8 cellular contexts compared by ENCODE assay signal in genomic region chr2:197804758-197805597, GRCh38. TPM values are rescaled to one million over a fixed set of nuclear protein-coding genes. Genes with fewer than 3 reads are reported as not detected.
A peak's percentile ranks its signal among the peaks of the same experiment; 100 is the strongest.
DNase-seq lines count a peak whose midpoint lies in the region; ATAC-seq and TF ChIP-seq lines count a peak whose summit lies in the region.

No MANE protein-coding gene starts in this region.

- BruUV-seq in Caco-2 (replicated peaks; lab: Mats Ljungman, UMichigan) = no TSS peak

- H3K27me3 ChIP-seq in Caco-2 (replicated peaks; ENCODE audit: control insufficient read depth, insufficient read depth, low read length) (peaks cover 4% of the 10 kb centered on the region), foreskin keratinocyte (peaks cover 72% of the 10 kb centered on the region)

- H3K9me3 Mint-ChIP-seq in Caco-2 (ENCODE audit: unreplicated experiment) = no peaks in the 10 kb centered on the region

- intact Hi-C loops in Caco-2 (cut with micrococcal nuclease; ENCODE audit: unreplicated experiment) = loop anchor here (5.0 kb wide), 1 partner anchor 182 kb away; no protein-coding TSS in a partner anchor

- peak; percentile 36 for ATAC-seq in GM21515 (IDR thresholded peaks at IDR 0.05; ENCODE audit: unreplicated experiment)
- ATAC-seq in foreskin keratinocyte = peak; percentile 50

- peak in 1 of 2 experiments; percentile 35 for DNase-seq in Caco-2
- DNase-seq in activated effector memory CD4-positive, alpha-beta T cell treated with Interleukin-2 at 50 U/mL for 16 hours = peak; percentile 15
- DNase-seq in foreskin keratinocyte = no peak
- peak; percentile 73 for DNase-seq in occipital lobe (lab: John Stamatoyannopoulos, UW)
- no peak for DNase-seq in OCI-M2 (lab: John Stamatoyannopoulos, UW; ENCODE audit: unreplicated experiment)
- DNase-seq in UCSD-AML1 (lab: John Stamatoyannopoulos, UW; ENCODE audit: unreplicated experiment) = no peak

- H3K9me3 ChIP-seq in Caco-2 = no peaks in the 10 kb centered on the region
- H3K9me3 ChIP-seq in KOPT-K1 (ENCODE audit: insufficient read depth, low read length, poor library complexity, severe bottlenecking) = no peaks in the 10 kb centered on the region

- H3K27me3 Mint-ChIP-seq in Caco-2 (ENCODE audit: insufficient read depth, unreplicated experiment) = peaks cover 29% of the 10 kb centered on the region

- peak in 1 of 2 experiments; percentile 26 for TF ChIP-seq CTCF in Caco-2 (IDR thresholded peaks at IDR 0.05; ENCODE audit: insufficient read depth in 1 of 2, low read depth in 1 of 2, low read length in 1 of 2, severe bottlenecking in 1 of 2, unreplicated experiment in 1 of 2)
- no peak for TF ChIP-seq CTCF in foreskin keratinocyte (conservative IDR thresholded peaks at IDR 0.05)

- peak overlapping the region; percentile 43 for H3K27ac ChIP-seq in KOPT-K1 (ENCODE audit: low read depth, low read length, poor library complexity, severe bottlenecking)
- H3K27ac ChIP-seq in foreskin keratinocyte = no peak overlapping the region

- H3K27ac Mint-ChIP-seq in Caco-2 (ENCODE audit: unreplicated experiment) = no peak overlapping the region

- peaks cover 5% of the 10 kb centered on the region for H3K36me3 Mint-ChIP-seq in Caco-2 (ENCODE audit: insufficient read depth, unreplicated experiment)

- POLR2A ChIA-PET in Caco-2 (lab: Charles Lee) = interaction anchor here (0.6 kb wide), 1 partner anchor 63 kb away, joined by 3 read pairs; no protein-coding TSS in a partner anchor

- CTCF ChIA-PET in Caco-2 (lab: Charles Lee) = interaction anchor here (0.6 to 1.0 kb wide), 5 partner anchors 10 to 491 kb away, joined by 3 to 5 read pairs (median 3); no protein-coding TSS in a partner anchor

- peak overlapping the region; percentile 40 for H3K4me3 ChIP-seq in Caco-2 (ENCODE audit: low read depth, low read length)

- peaks cover 8% of the 10 kb centered on the region for H3K4me1 Mint-ChIP-seq in Caco-2 (ENCODE audit: low read depth, unreplicated experiment)

- H3K4me3 Mint-ChIP-seq in Caco-2 (ENCODE audit: unreplicated experiment) = peak overlapping the region; percentile 84

- H3K36me3 ChIP-seq in Caco-2 (ENCODE audit: control insufficient read depth, insufficient read depth, low read length) = no peaks in the 10 kb centered on the region
- H3K36me3 ChIP-seq in KOPT-K1 (ENCODE audit: insufficient read depth, low read length) = no peaks in the 10 kb centered on the region

- H3K4me1 ChIP-seq in Caco-2 (peaks cover 5% of the 10 kb centered on the region; the same call in 1 of the 2 replicates), foreskin keratinocyte (no peaks in the 10 kb centered on the region)

RNA-seq across cellular contexts. Expression of gene PLCL1, which starts 0.6 kb away (rescaled TPM):
- total RNA-seq in Caco-2 (2022) = 1.6 TPM in 2 replicates
- not detected in 2 replicates for total RNA-seq in foreskin keratinocyte
- not detected in 2 replicates for polyA plus RNA-seq in foreskin keratinocyte
- 26.0 TPM for total RNA-seq in occipital lobe

RNA-seq across cellular contexts. Expression of gene BOLL, which starts 19.9 kb away (rescaled TPM):
- total RNA-seq in Caco-2 (2022) (not detected in 2 replicates), foreskin keratinocyte (not detected in 2 replicates), occipital lobe (not detected)
- not detected in 2 replicates for polyA plus RNA-seq in foreskin keratinocyte

Comparison
In these comparisons a context has a peak if more than half of its experiments do, and no peak if none do; other contexts are left out.
1. DNase-seq: peak in activated effector memory CD4-positive, alpha-beta T cell treated with Interleukin-2 at 50 U/mL for 16 hours (single experiment) and occipital lobe (single experiment); none in foreskin keratinocyte (0 of 2), OCI-M2 (single experiment) and UCSD-AML1 (single experiment).
2. RNA of gene PLCL1, which starts 0.6 kb away (total RNA-seq): 26.0 TPM in occipital lobe (single experiment); 1.6 TPM in Caco-2 and not detected in foreskin keratinocyte; every median in the first group is over 10 times any median in the second.